ENCODE assay signal across 23 cellular contexts in the genomic region with DNA sequence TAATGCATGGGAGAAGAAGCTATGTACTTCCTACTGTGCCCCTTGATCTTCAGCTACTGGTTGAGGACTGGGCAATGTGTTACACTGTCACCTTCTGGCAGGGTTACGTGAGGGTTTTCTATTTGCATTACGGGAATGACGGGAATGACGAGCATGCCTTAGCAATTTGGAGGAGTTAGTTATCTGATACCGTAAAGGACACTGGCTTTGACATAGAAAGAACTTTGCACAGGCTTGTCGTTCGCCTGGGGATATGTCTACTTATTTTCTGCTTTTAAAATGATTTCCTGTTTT. TPM values are rescaled to one million over a fixed set of nuclear protein-coding genes. Genes with fewer than 3 reads are reported as not detected.
DNase-seq lines count a peak whose midpoint lies in the region; ATAC-seq, FAIRE-seq and TF ChIP-seq lines count a peak whose summit lies in the region.
"Had no signal": no experiment of that assay in that cellular context is flagged by ENCODE, and none has a peak within 500 bp of the region (broad histone marks: within the 10 kb centered on the region; RNA-seq: fewer than 3 reads in every experiment).

No MANE protein-coding gene starts in this region.

- DNase-seq in left ventricle myocardium inferior (no peak), cardiac septum (ENCODE audit: low spot score) (no peak), H1 (ENCODE audit: low read depth in 1 of 2, low spot score in 2 of 2) (peak in 1 of 2 experiments; percentile 31), HepG2 (ENCODE audit: low spot score) (peak; percentile 73), RKO (ENCODE audit: low spot score) (no peak), HAP-1 (ENCODE audit: low spot score in 2 of 2) (no peak)
- no peak for DNase-seq in activated naive CD4-positive, alpha-beta T cell (lab: John Stamatoyannopoulos, UW)
- DNase-seq: activated CD4-positive, alpha-beta T cell treated with anti-CD3 and anti-CD28 coated beads for 36 hours; activated CD8-positive, alpha-beta memory T cell treated with anti-CD3 and anti-CD28 coated beads, Interleukin-2, amount 10 ng/mL, durations not matched to agents 7 days and 5 days; C1 segment of cervical spinal cord; foreskin melanocyte; NCI-H2081; NCI-H526 treated with DMSO at 0.1 percent for 48 hours; stimulated activated naive CD4-positive, alpha-beta T cell; T1000 had no signal

- no peak overlapping the region for H3K4ac ChIP-seq in H1 (replicated peaks; ENCODE audit: insufficient read length, low read depth, low read length)

- no peak overlapping the region for H3K18ac ChIP-seq in H1 (ENCODE audit: extremely low read depth, low read length)

- no peak for TF ChIP-seq EP300 in H1 (IDR thresholded peaks at IDR 0.05; ENCODE audit: borderline replicate concordance in 1 of 2, low read depth in 2 of 2, low read length in 2 of 2)
- TF ChIP-seq EP300 in HepG2 (IDR thresholded peaks at IDR 0.05; ENCODE audit: low read depth in 2 of 2, low read length in 2 of 2): peak in 1 of 2 experiments; percentile 52; a peak in 1 of 4 replicates
- no peak for TF ChIP-seq EP300 in HepG2 (CRISPR knock-in tag; IDR thresholded peaks at IDR 0.05; ENCODE audit: borderline replicate concordance)

- H4K91ac ChIP-seq in H1 (replicated peaks; ENCODE audit: insufficient read length, low read length): no peak overlapping the region

- ATAC-seq in HepG2 (peak; percentile 74), HG02938 (IDR thresholded peaks at IDR 0.05; ENCODE audit: unreplicated experiment) (no peak)
- ATAC-seq: activated CD8-positive, alpha-beta memory T cell treated with anti-CD3 and anti-CD28 coated beads, Interleukin-2, amount 10 ng/mL, durations not matched to agents 7 days and 5 days; natural killer cell treated with Interleukin-12 subunit alpha and Interleukin-12 subunit beta and Interleukin-15 and Interleukin-18, amount 100 ng/mL, for 72 hours had no signal

- peaks cover 51% of the 10 kb centered on the region for H3K4me1 ChIP-seq in left ventricle myocardium inferior
- H3K4me1 ChIP-seq in H1 (replicated peaks in 1 of 4; ENCODE audit: control insufficient read depth in 3 of 4, insufficient read depth in 4 of 4, low read length in 3 of 4): peaks cover 0 to 8% (median 2%) of the 10 kb centered on the region in 4 experiments; a peak in 3 of 7 replicates
- H3K4me1 ChIP-seq in HepG2 (ENCODE audit: insufficient read depth, low read length): peaks cover 52% of the 10 kb centered on the region
- 0 out of 2 replicates have a peak, but pooled peaks cover 3% of the 10 kb centered on the region for H3K4me1 ChIP-seq in HAP-1

- CTCF ChIA-PET in H1 (lab: Charles Lee; ENCODE audit: partially characterized antibody): interaction anchor here (0.9 to 4.0 kb wide), 4 partner anchors 11 to 341 kb away, joined by 3 to 26 read pairs (median 3); a partner anchor contains a TSS
- CTCF ChIA-PET in HepG2 (lab: Yijun Ruan, JAX; ENCODE audit: low intra/inter-chr PET ratio, low total read pairs): no interaction called here

- H3K9me3 ChIP-seq in left ventricle myocardium inferior (replicated peaks) (no peaks in the 10 kb centered on the region), H1 (ENCODE audit: insufficient read depth in 2 of 2, low read depth in 1 of 2, low read length in 1 of 2) (no peaks in the 10 kb centered on the region), HepG2 (ENCODE audit: low read length) (no peaks in the 10 kb centered on the region), HAP-1 (no peaks in the 10 kb centered on the region)
- H3K9me3 ChIP-seq: upper lobe of left lung had no signal

- H4K5ac ChIP-seq in H1 (ENCODE audit: insufficient read length, low read depth, low read length): no peak overlapping the region

- no peak overlapping the region for H3K4me3 ChIP-seq in left ventricle myocardium inferior
- H3K4me3 ChIP-seq in H1 (ENCODE audit: extremely low read depth in 1 of 4, insufficient read depth in 2 of 4, low read depth in 3 of 4, low read length in 4 of 4): no peak overlapping the region
- H3K4me3 ChIP-seq in HepG2 (replicated peaks in 1 of 3; ENCODE audit: insufficient read depth in 1 of 3, low read depth in 2 of 3, low read length in 3 of 3): peak overlapping the region in 2 of 3 experiments; percentile 34 to 45; a peak in 3 of 6 replicates
- no peak overlapping the region for H3K4me3 ChIP-seq in HAP-1
- H3K4me3 ChIP-seq: SK-N-MC, upper lobe of left lung had no signal

- H2BK12ac ChIP-seq in H1 (ENCODE audit: low read depth, low read length): peak overlapping the region; percentile 45

- no peak overlapping the region for H3K9ac ChIP-seq in H1 (replicated peaks in 1 of 4; ENCODE audit: extremely low read depth in 1 of 4, low read depth in 3 of 4, low read length in 3 of 4)
- H3K9ac ChIP-seq in HepG2 (ENCODE audit: insufficient read depth, low read depth, low read length): peak overlapping the region; percentile 42

- no peaks in the 10 kb centered on the region for H3K23me2 ChIP-seq in H1 (ENCODE audit: low read depth, low read length)

- H2AFZ ChIP-seq in H1 (ENCODE audit: low read length): 0 out of 2 replicates have a peak overlapping the region, but pooled peaks have one; percentile 11
- no peak overlapping the region for H2AFZ ChIP-seq in HepG2 (ENCODE audit: low read length)

- 61% methylated on average over 7 of the region's 7 CpGs; no CpG with 5 or more reads in 1 of the 2 experiments for WGBS in H1 (ENCODE audit: extremely low coverage in 1 of 2, insufficient coverage in 1 of 2, insufficient read length in 1 of 2, insufficient replicate concordance in 2 of 2, low coverage in 1 of 2, low lambda C conversion rate in 2 of 2, missing lambda C conversion rate in 1 of 2), 2 experiments
- WGBS in HepG2 (ENCODE audit: low lambda C conversion rate): 7% methylated on average over 7 of the region's 7 CpGs

- no peaks in the 10 kb centered on the region for H3K27me3 ChIP-seq in left ventricle myocardium inferior (ENCODE audit: low read depth)
- no peaks in the 10 kb centered on the region for H3K27me3 ChIP-seq in H1 (replicated peaks in 1 of 4; ENCODE audit: control insufficient read depth in 3 of 4, extremely low read depth in 1 of 4, insufficient read depth in 3 of 4, low read length in 3 of 4)
- no peaks in the 10 kb centered on the region for H3K27me3 ChIP-seq in HepG2 (ENCODE audit: control insufficient read depth in 1 of 2, insufficient read depth in 2 of 2, low read length in 2 of 2)
- no peaks in the 10 kb centered on the region for H3K27me3 ChIP-seq in HAP-1 (ENCODE audit: low read depth)
- H3K27me3 ChIP-seq: upper lobe of left lung had no signal

- no peak overlapping the region for H3K56ac ChIP-seq in H1 (replicated peaks; ENCODE audit: insufficient read length, low read depth, low read length)

- H3K79me1 ChIP-seq in H1 (ENCODE audit: low read depth, low read length): no peaks in the 10 kb centered on the region

- H4K20me1 ChIP-seq in H1 (replicated peaks in 1 of 2; ENCODE audit: control insufficient read depth in 1 of 2, insufficient read depth in 2 of 2, low read length in 2 of 2): no peaks in the 10 kb centered on the region
- H4K20me1 ChIP-seq in HepG2 (ENCODE audit: insufficient read depth, low read length): no peaks in the 10 kb centered on the region

- no peak overlapping the region for H2AK5ac ChIP-seq in H1 (ENCODE audit: low read depth, low read length)

- in situ Hi-C loops in HepG2 (cut with HindIII; ENCODE audit: extremely low pct_ligation_motif_present, low pct_unique_long_range_greater_than_20kb) (loop anchor here (25.0 kb wide), 1 partner anchor 615 kb away; no protein-coding TSS in a partner anchor), HAP-1 (cut with MboI; ENCODE audit: low sequenced_read_pairs) (no loop called here)

- H2BK120ac ChIP-seq in H1 (replicated peaks; ENCODE audit: low read depth, low read length): no peak overlapping the region

- intact Hi-C loops in left ventricle myocardium inferior (cut with micrococcal nuclease) (no loop called here), cardiac septum (cut with DNase I) (no loop called here), HepG2 (cut with micrococcal nuclease; ENCODE audit: unreplicated experiment) (no loop called here)

- TF ChIP-seq CTCF in left ventricle myocardium inferior (IDR thresholded peaks at IDR 0.05; ENCODE audit: borderline replicate concordance) (no peak), H1 (IDR thresholded peaks at IDR 0.05; ENCODE audit: control extremely low read depth in 1 of 3, insufficient read depth in 1 of 3, low read depth in 1 of 3, low read length in 3 of 3) (no peak), HepG2 (CRISPR knock-in tag; IDR thresholded peaks at IDR 0.05) (peak; percentile 23; the same call in 1 of the 2 replicates)

- peak overlapping the region in 1 of 2 experiments; percentile 38; a peak in 1 of 4 replicates for H3K4me2 ChIP-seq in H1 (ENCODE audit: insufficient read depth in 1 of 2, low read depth in 2 of 2, low read length in 2 of 2)
- peak overlapping the region; percentile 81 for H3K4me2 ChIP-seq in HepG2 (ENCODE audit: low read depth, low read length)

- no peak overlapping the region for H2BK15ac ChIP-seq in H1 (ENCODE audit: low read length)

- BruUV-seq in HepG2 (replicated peaks; lab: Mats Ljungman, UMichigan): no TSS peak

- TF ChIP-seq POLR2A in H1 (IDR thresholded peaks at IDR 0.05; ENCODE audit: control extremely low read depth in 1 of 2, low read depth in 2 of 2, low read length in 2 of 2) (no peak), HepG2 (IDR thresholded peaks at IDR 0.05; ENCODE audit: insufficient read depth in 1 of 2, low read depth in 2 of 2, low read length in 2 of 2) (no peak; a peak in 1 of 4 replicates)

- TF ChIP-seq RAD21 in H1 (IDR thresholded peaks at IDR 0.05 in 1 of 2, conservative IDR thresholded peaks at IDR 0.05 in 1 of 2; ENCODE audit: low read depth in 2 of 2, low read length in 2 of 2) (no peak), HepG2 (CRISPR knock-in tag; IDR thresholded peaks at IDR 0.05) (no peak)

- H3K79me2 ChIP-seq in H1 (ENCODE audit: control insufficient read depth in 1 of 2, insufficient read depth in 2 of 2, low read length in 2 of 2) (no peaks in the 10 kb centered on the region), HepG2 (ENCODE audit: insufficient read depth, low read length) (no peaks in the 10 kb centered on the region)

- no peak overlapping the region for H4K8ac ChIP-seq in H1 (ENCODE audit: extremely low read depth, insufficient read depth, low read length)

- no peak overlapping the region for H3K23ac ChIP-seq in H1 (ENCODE audit: insufficient read length)

- POLR2A ChIA-PET in H1 (lab: Charles Lee; ENCODE audit: partially characterized antibody) (interaction anchor here (0.7 to 3.3 kb wide), 4 partner anchors 9 to 390 kb away, joined by 3 to 21 read pairs (median 4); a partner anchor contains a TSS), HepG2 (lab: Yijun Ruan, JAX) (interaction anchor here (0.5 to 2.6 kb wide), 5 partner anchors 8 to 403 kb away, joined by 3 to 23 read pairs (median 6); a partner anchor contains a TSS)

- no peak overlapping the region for H2BK20ac ChIP-seq in H1 (ENCODE audit: low read length)

- H3K36me3 ChIP-seq in left ventricle myocardium inferior (no peaks in the 10 kb centered on the region), H1 (ENCODE audit: control insufficient read depth in 2 of 4, insufficient read depth in 4 of 4, low read length in 3 of 4) (no peaks in the 10 kb centered on the region), HepG2 (replicated peaks in 1 of 2; ENCODE audit: control insufficient read depth in 1 of 2, insufficient read depth in 2 of 2, low read length in 2 of 2) (no peaks in the 10 kb centered on the region), HAP-1 (replicated peaks) (no peaks in the 10 kb centered on the region)
- H3K36me3 ChIP-seq: upper lobe of left lung had no signal

- no peak overlapping the region for H3K14ac ChIP-seq in H1 (ENCODE audit: insufficient read length)

- H2BK5ac ChIP-seq in H1 (ENCODE audit: low read depth, low read length): peak overlapping the region; percentile 60

- FAIRE-seq in H1 (lab: Jason Lieb, UNC) (no peak), HepG2 (lab: Jason Lieb, UNC) (peak; percentile 63)
- FAIRE-seq: endometrium had no signal

- peak overlapping the region; percentile 14 for H3K27ac ChIP-seq in left ventricle myocardium inferior (replicated peaks)
- H3K27ac ChIP-seq in H1 (ENCODE audit: low read depth, low read length): no peak overlapping the region
- H3K27ac ChIP-seq in HepG2 (ENCODE audit: extremely low read length, insufficient read depth, low read length): peak overlapping the region; percentile 29
- H3K27ac ChIP-seq: SK-N-MC had no signal

RNA-seq across cellular contexts. Expression of a gene that starts 19.8 kb away (rescaled TPM):
- total RNA-seq in left ventricle myocardium inferior (18.2 TPM), cardiac septum (19.0 TPM), HepG2 (2016; rRNA removed; fragmentation: Illumina TruSeq; extraction: Trizol) (40.3 and 47.2 TPM in 2 replicates)
- total RNA-seq in H1 (2021; fragmentation: NEBNext Ultra II Directional; extraction: Animal tissue kit (Norgen Biotek cat#: 25700)): 52.0 and 58.0 TPM in 2 replicates
- polyA plus RNA-seq in H1 (2011; rRNA removed) (52.5 and 67.7 TPM in 2 replicates), HepG2 (2011; rRNA removed) (33.5 and 34.6 TPM in 2 replicates)
- polyA plus RNA-seq in H1 (2011; cell fraction: cytosol; rRNA removed): 69.9 TPM
- polyA plus RNA-seq in H1 (2011; cell fraction: nucleus; rRNA removed): 74.8 TPM
- polyA plus RNA-seq in H1 (2012, experiment 1 of 2): 78.8 to 84.3 TPM (median 83.3 TPM) in 4 replicates
- 58.7 TPM for polyA plus RNA-seq in H1 (2012, experiment 2 of 2)
- polyA plus RNA-seq in H1 (2013, experiment 1 of 2): 42.3 TPM
- 41.9 TPM for polyA plus RNA-seq in H1 (2013, experiment 2 of 2)
- polyA minus RNA-seq in H1 (2011; rRNA and poly(A)+ RNA removed): 86.7 and 108 TPM in 2 replicates
- polyA minus RNA-seq in H1 (2011; cell fraction: cytosol; rRNA and poly(A)+ RNA removed): 37.4 TPM
- polyA minus RNA-seq in H1 (2011; cell fraction: nucleus; rRNA and poly(A)+ RNA removed): 85.5 TPM
- total RNA-seq in HepG2 (2016; cell fraction: cytosol; rRNA removed; fragmentation: Illumina TruSeq; extraction: Trizol; ENCODE audit: low read depth): 30.6 and 31.1 TPM in 2 replicates
- total RNA-seq in HepG2 (2016; cell fraction: insoluble cytoplasmic fraction; rRNA removed; fragmentation: Illumina TruSeq; extraction: Trizol): 41.0 and 43.9 TPM in 2 replicates
- 32.9 and 34.9 TPM in 2 replicates for total RNA-seq in HepG2 (2016; cell fraction: membrane; rRNA removed; fragmentation: Illumina TruSeq; extraction: Trizol)
- 55.8 and 63.0 TPM in 2 replicates for total RNA-seq in HepG2 (2016; cell fraction: nucleus; rRNA removed; fragmentation: Illumina TruSeq; extraction: Trizol)
- 26.4 and 27.2 TPM in 2 replicates for polyA plus RNA-seq in HepG2 (2011; cell fraction: cytosol; rRNA removed)
- 68.1 and 72.9 TPM in 2 replicates for polyA plus RNA-seq in HepG2 (2011; cell fraction: nucleus; rRNA removed)
- 36.1 and 39.1 TPM in 2 replicates for polyA plus RNA-seq in HepG2 (2012)
- polyA plus RNA-seq in HepG2 (2016; cell fraction: cytosol; fragmentation: Illumina TruSeq; extraction: Trizol; ENCODE audit: low read depth): 21.5 and 22.5 TPM in 2 replicates
- polyA plus RNA-seq in HepG2 (2016; cell fraction: insoluble cytoplasmic fraction; fragmentation: Illumina TruSeq; extraction: Trizol; ENCODE audit: low read depth): 32.0 and 34.5 TPM in 2 replicates
- polyA plus RNA-seq in HepG2 (2016; cell fraction: membrane; fragmentation: Illumina TruSeq; extraction: Trizol; ENCODE audit: low read depth): 24.3 and 28.2 TPM in 2 replicates
- 64.9 and 65.5 TPM in 2 replicates for polyA plus RNA-seq in HepG2 (2016; cell fraction: nucleus; fragmentation: Illumina TruSeq; extraction: Trizol; ENCODE audit: insufficient read depth, low read depth)
- 52.6 and 104 TPM in 2 replicates for polyA minus RNA-seq in HepG2 (2011; rRNA and poly(A)+ RNA removed; ENCODE audit: low replicate concordance)
- 16.2 and 16.5 TPM in 2 replicates for polyA minus RNA-seq in HepG2 (2011; cell fraction: cytosol; rRNA and poly(A)+ RNA removed)
- polyA minus RNA-seq in HepG2 (2011; cell fraction: nucleus; rRNA and poly(A)+ RNA removed): 83.4 and 88.0 TPM in 2 replicates

RNA-seq across cellular contexts. Expression of a gene that starts 36.6 kb away (rescaled TPM):
- total RNA-seq in left ventricle myocardium inferior (5.3 TPM), cardiac septum (6.3 TPM), HepG2 (2016; rRNA removed; fragmentation: Illumina TruSeq; extraction: Trizol) (not detected in 2 replicates)
- not detected in 2 replicates for total RNA-seq in H1 (2021; fragmentation: NEBNext Ultra II Directional; extraction: Animal tissue kit (Norgen Biotek cat#: 25700))
- polyA plus RNA-seq in H1 (2011; rRNA removed) (not detected in 2 replicates), HepG2 (2011; rRNA removed) (0.04 and 0.08 TPM in 2 replicates)
- polyA plus RNA-seq in H1 (2011; cell fraction: cytosol; rRNA removed): not detected
- polyA plus RNA-seq in H1 (2011; cell fraction: nucleus; rRNA removed): not detected
- not detected in 4 replicates for polyA plus RNA-seq in H1 (2012, experiment 1 of 2)
- polyA plus RNA-seq in H1 (2012, experiment 2 of 2): not detected
- not detected for polyA plus RNA-seq in H1 (2013, experiment 1 of 2)
- polyA plus RNA-seq in H1 (2013, experiment 2 of 2): not detected
- not detected in 2 replicates for polyA minus RNA-seq in H1 (2011; rRNA and poly(A)+ RNA removed)
- not detected for polyA minus RNA-seq in H1 (2011; cell fraction: cytosol; rRNA and poly(A)+ RNA removed)
- not detected for polyA minus RNA-seq in H1 (2011; cell fraction: nucleus; rRNA and poly(A)+ RNA removed)
- not detected in 2 replicates for total RNA-seq in HepG2 (2016; cell fraction: cytosol; rRNA removed; fragmentation: Illumina TruSeq; extraction: Trizol; ENCODE audit: low read depth)
- 0.12 TPM in 1 of 2 replicates, not detected in the other for total RNA-seq in HepG2 (2016; cell fraction: insoluble cytoplasmic fraction; rRNA removed; fragmentation: Illumina TruSeq; extraction: Trizol)
- not detected in 2 replicates for total RNA-seq in HepG2 (2016; cell fraction: membrane; rRNA removed; fragmentation: Illumina TruSeq; extraction: Trizol)
- total RNA-seq in HepG2 (2016; cell fraction: nucleus; rRNA removed; fragmentation: Illumina TruSeq; extraction: Trizol): not detected in 2 replicates
- 0.03 and 0.09 TPM in 2 replicates for polyA plus RNA-seq in HepG2 (2011; cell fraction: cytosol; rRNA removed)
- not detected in 2 replicates for polyA plus RNA-seq in HepG2 (2011; cell fraction: nucleus; rRNA removed)
- polyA plus RNA-seq in HepG2 (2012): 0.09 TPM in 1 of 2 replicates, not detected in the other
- polyA plus RNA-seq in HepG2 (2016; cell fraction: cytosol; fragmentation: Illumina TruSeq; extraction: Trizol; ENCODE audit: low read depth): not detected in 2 replicates
- not detected in 2 replicates for polyA plus RNA-seq in HepG2 (2016; cell fraction: insoluble cytoplasmic fraction; fragmentation: Illumina TruSeq; extraction: Trizol; ENCODE audit: low read depth)
- 0.10 TPM in 1 of 2 replicates, not detected in the other for polyA plus RNA-seq in HepG2 (2016; cell fraction: membrane; fragmentation: Illumina TruSeq; extraction: Trizol; ENCODE audit: low read depth)
- polyA plus RNA-seq in HepG2 (2016; cell fraction: nucleus; fragmentation: Illumina TruSeq; extraction: Trizol; ENCODE audit: insufficient read depth, low read depth): not detected in 2 replicates
- not detected in 2 replicates for polyA minus RNA-seq in HepG2 (2011; rRNA and poly(A)+ RNA removed; ENCODE audit: low replicate concordance)
- not detected in 2 replicates for polyA minus RNA-seq in HepG2 (2011; cell fraction: cytosol; rRNA and poly(A)+ RNA removed)
- not detected in 2 replicates for polyA minus RNA-seq in HepG2 (2011; cell fraction: nucleus; rRNA and poly(A)+ RNA removed)
- total RNA-seq: A673; activated CD4-positive, alpha-beta T cell treated with anti-CD3 and anti-CD28 coated beads for 36 hours; activated CD8-positive, alpha-beta memory T cell treated with anti-CD3 and anti-CD28 coated beads, Interleukin-2, amount 10 ng/mL, durations not matched to agents 7 days and 5 days; lung microvascular endothelial cell; natural killer cell treated with Interleukin-12 subunit alpha and Interleukin-12 subunit beta and Interleukin-15 and Interleukin-18, amount 100 ng/mL, for 72 hours; OCI-LY7; upper lobe of left lung had no signal

Comparison
In these comparisons a context has a peak if more than half of its experiments do, and no peak if none do; other contexts are left out.
1. H3K4me3 ChIP-seq: peak in HepG2 (2 of 3); none in left ventricle myocardium inferior (single experiment), H1 (0 of 4) and HAP-1 (single experiment).